ENCODE assay signal across 8 cellular contexts in genomic region chr10:102744374-102745051, GRCh38. TPM values are rescaled to one million over a fixed set of nuclear protein-coding genes. Genes with fewer than 3 reads are reported as not detected.
A peak's percentile ranks its signal among the peaks of the same experiment; 100 is the strongest.
DNase-seq lines count a peak whose midpoint lies in the region; TF ChIP-seq lines count a peak whose summit lies in the region.

No MANE protein-coding gene starts in this region.

- no peaks in the 10 kb centered on the region for H3K27me3 Mint-ChIP-seq in T-helper 1 cell treated with Interleukin-12 subunit alpha and Interleukin-12 subunit beta and Interleukin-4 antibody, amounts not matched to agents 30 μg/mL and 1 μg/mL, for 36 hours (ENCODE audit: low read depth)
- no peaks in the 10 kb centered on the region for H3K27me3 Mint-ChIP-seq in MCF 10A (ENCODE audit: insufficient read depth, unreplicated experiment)
- no peaks in the 10 kb centered on the region for H3K27me3 Mint-ChIP-seq in stimulated activated naive CD8-positive, alpha-beta T cell treated with anti-CD3 and anti-CD28 coated beads, Interleukin-15, Interleukin-2, amounts not matched to agents 100 ng/mL and 50 ng/mL, for 24 hours

- H3K27ac Mint-ChIP-seq in T-helper 1 cell treated with Interleukin-12 subunit alpha and Interleukin-12 subunit beta and Interleukin-4 antibody, amounts not matched to agents 30 μg/mL and 1 μg/mL, for 36 hours = peak overlapping the region; percentile 90
- peak overlapping the region; percentile 97 for H3K27ac Mint-ChIP-seq in MCF 10A (ENCODE audit: low read depth, unreplicated experiment)
- peak overlapping the region; percentile 80 for H3K27ac Mint-ChIP-seq in stimulated activated naive CD8-positive, alpha-beta T cell treated with anti-CD3 and anti-CD28 coated beads, Interleukin-15, Interleukin-2, amounts not matched to agents 100 ng/mL and 50 ng/mL, for 24 hours

- peak overlapping the region; percentile 93 for H3K4me3 Mint-ChIP-seq in T-helper 1 cell treated with Interleukin-12 subunit alpha and Interleukin-12 subunit beta and Interleukin-4 antibody, amounts not matched to agents 30 μg/mL and 1 μg/mL, for 36 hours
- H3K4me3 Mint-ChIP-seq in MCF 10A (ENCODE audit: unreplicated experiment) = peak overlapping the region; percentile 91
- peak overlapping the region; percentile 99 for H3K4me3 Mint-ChIP-seq in stimulated activated naive CD8-positive, alpha-beta T cell treated with anti-CD3 and anti-CD28 coated beads, Interleukin-15, Interleukin-2, amounts not matched to agents 100 ng/mL and 50 ng/mL, for 24 hours

- H3K9me3 Mint-ChIP-seq in T-helper 1 cell treated with Interleukin-12 subunit alpha and Interleukin-12 subunit beta and Interleukin-4 antibody, amounts not matched to agents 30 μg/mL and 1 μg/mL, for 36 hours = peaks cover 6% of the 10 kb centered on the region
- H3K9me3 Mint-ChIP-seq in MCF 10A (ENCODE audit: unreplicated experiment) = no peaks in the 10 kb centered on the region
- peaks cover 6% of the 10 kb centered on the region for H3K9me3 Mint-ChIP-seq in stimulated activated naive CD8-positive, alpha-beta T cell treated with anti-CD3 and anti-CD28 coated beads, Interleukin-15, Interleukin-2, amounts not matched to agents 100 ng/mL and 50 ng/mL, for 24 hours

- BruUV-seq in MCF 10A (replicated peaks; lab: Mats Ljungman, UMichigan) = no TSS peak

- H3K36me3 Mint-ChIP-seq in T-helper 1 cell treated with Interleukin-12 subunit alpha and Interleukin-12 subunit beta and Interleukin-4 antibody, amounts not matched to agents 30 μg/mL and 1 μg/mL, for 36 hours (ENCODE audit: low read depth) = peaks cover 9% of the 10 kb centered on the region
- H3K36me3 Mint-ChIP-seq in MCF 10A (ENCODE audit: insufficient read depth, unreplicated experiment) = peaks cover 31% of the 10 kb centered on the region
- H3K36me3 Mint-ChIP-seq in stimulated activated naive CD8-positive, alpha-beta T cell treated with anti-CD3 and anti-CD28 coated beads, Interleukin-15, Interleukin-2, amounts not matched to agents 100 ng/mL and 50 ng/mL, for 24 hours (ENCODE audit: low read depth) = peaks cover 5% of the 10 kb centered on the region

- H3K4me1 Mint-ChIP-seq in T-helper 1 cell treated with Interleukin-12 subunit alpha and Interleukin-12 subunit beta and Interleukin-4 antibody, amounts not matched to agents 30 μg/mL and 1 μg/mL, for 36 hours (ENCODE audit: low read depth) = peaks cover 36% of the 10 kb centered on the region
- peaks cover 24% of the 10 kb centered on the region for H3K4me1 Mint-ChIP-seq in MCF 10A (ENCODE audit: insufficient read depth, unreplicated experiment)
- peaks cover 51% of the 10 kb centered on the region for H3K4me1 Mint-ChIP-seq in stimulated activated naive CD8-positive, alpha-beta T cell treated with anti-CD3 and anti-CD28 coated beads, Interleukin-15, Interleukin-2, amounts not matched to agents 100 ng/mL and 50 ng/mL, for 24 hours (ENCODE audit: low read depth)

- CTCF ChIA-PET in MCF 10A (lab: Yijun Ruan, JAX) = interaction anchor here (0.6 to 2.2 kb wide), 4 partner anchors 9 to 1694 kb away, joined by 3 to 15 read pairs (median 4); no protein-coding TSS in a partner anchor

- intact Hi-C loops in MCF 10A (cut with micrococcal nuclease) = loop anchor here (5.0 kb wide), 1 partner anchor 38 kb away; no protein-coding TSS in a partner anchor

- no peak for TF ChIP-seq CTCF in MCF 10A (IDR thresholded peaks at IDR 0.05; ENCODE audit: unreplicated experiment)

- no peak for DNase-seq in T-helper 1 cell
- DNase-seq in NAMALWA (ENCODE audit: low spot score) = peak; percentile 47
- no peak for DNase-seq in MCF 10A (ENCODE audit: unreplicated experiment)
- DNase-seq in left kidney (ENCODE audit: low read depth, low spot score) = peak; percentile 73
- DNase-seq in LoVo (ENCODE audit: low spot score) = no peak
- DNase-seq in NCI-H2196 treated with DMSO at 0.1 percent for 48 hours (lab: John Stamatoyannopoulos, UW; ENCODE audit: unreplicated experiment) = no peak

- POLR2A ChIA-PET in MCF 10A (lab: Yijun Ruan, JAX) = interaction anchor here (0.7 to 4.4 kb wide), 19 partner anchors 9 to 312 kb away, joined by 3 to 41 read pairs (median 12); partner anchors contain the start of genes ACTR1A, ARL3, CNNM2 and CUEDC2

RNA-seq across cellular contexts. Expression of gene WBP1L, which starts 0.8 kb away (rescaled TPM):
- total RNA-seq in MCF 10A (2022) = 19.8 and 24.8 TPM in 2 replicates

RNA-seq across cellular contexts. Expression of gene SFXN2, which starts 30.1 kb away (rescaled TPM):
- 7.2 and 12.9 TPM in 2 replicates for total RNA-seq in MCF 10A (2022)

RNA-seq across cellular contexts. Expression of gene ARL3, which starts 30.3 kb away (rescaled TPM):
- 6.8 and 7.0 TPM in 2 replicates for total RNA-seq in MCF 10A (2022)

Comparison
In these comparisons a context has a peak if more than half of its experiments do, and no peak if none do; other contexts are left out.
1. DNase-seq: peak in NAMALWA (single experiment) and left kidney (single experiment); none in T-helper 1 cell (0 of 5), MCF 10A (single experiment), LoVo (single experiment) and NCI-H2196 treated with DMSO at 0.1 percent for 48 hours (single experiment).
2. Peak in every context shown above with its lines, with median percentiles within 50 percentile points of each other: H3K27ac Mint-ChIP-seq and H3K4me3 Mint-ChIP-seq.